15 cellular contexts compared by ENCODE assay signal in genomic region chr18:24022141-24022540, GRCh38. TPM values are rescaled to one million over a fixed set of nuclear protein-coding genes. Genes with fewer than 3 reads are reported as not detected.
A peak's percentile ranks its signal among the peaks of the same experiment; 100 is the strongest.
DNase-seq lines count a peak whose midpoint lies in the region; ATAC-seq and TF ChIP-seq lines count a peak whose summit lies in the region.
"Had no signal": no experiment of that assay in that cellular context is flagged by ENCODE, and none has a peak within 500 bp of the region (broad histone marks: within the 10 kb centered on the region; RNA-seq: fewer than 3 reads in every experiment).

No MANE protein-coding gene starts in this region.

- peaks cover 10% of the 10 kb centered on the region for H3K4me1 ChIP-seq in A673 (ENCODE audit: insufficient read depth, low read length, poor library complexity, severe bottlenecking)
- H3K4me1 ChIP-seq: pancreas had no signal

- H3K9me3 ChIP-seq in A673 (ENCODE audit: low read depth, low read length, poor library complexity, severe bottlenecking), result no peaks in the 10 kb centered on the region
- H3K9me3 ChIP-seq: gastroesophageal sphincter, left lung, pancreas, SJSA1, upper lobe of left lung had no signal

- intact Hi-C loops in A673 (cut with micrococcal nuclease; ENCODE audit: unreplicated experiment), result no loop called here

- CTCF ChIA-PET in A673 (lab: Charles Lee), result no interaction called here

- H3K27ac ChIP-seq in A673 (ENCODE audit: low read depth, low read length, poor library complexity, severe bottlenecking), result no peak overlapping the region
- H3K27ac ChIP-seq: gastroesophageal sphincter, pancreas, SJSA1, upper lobe of left lung had no signal

- TF ChIP-seq CTCF in A673 (conservative IDR thresholded peaks at IDR 0.05; ENCODE audit: low read depth, low read length), result no peak
- no peak for TF ChIP-seq CTCF in fibroblast of pulmonary artery (IDR thresholded peaks at IDR 0.05; ENCODE audit: low read length, missing control alignments)

- no peaks in the 10 kb centered on the region for H3K36me3 ChIP-seq in A673 (ENCODE audit: insufficient read depth, low read length, poor library complexity, severe bottlenecking)
- H3K36me3 ChIP-seq: left lung, pancreas, upper lobe of left lung had no signal

- DNase-seq in A673 (ENCODE audit: low spot score) (peak; percentile 23), EL (peak; percentile 51), fibroblast of pulmonary artery (ENCODE audit: low read depth) (peak; percentile 39), NCI-H1092 (lab: John Stamatoyannopoulos, UW) (no peak), NCI-H1105 treated with DMSO at 0.1 percent for 48 hours (lab: John Stamatoyannopoulos, UW) (no peak)
- DNase-seq in activated CD8-positive, alpha-beta memory T cell treated with anti-CD3 and anti-CD28 coated beads, Interleukin-2, amount 50 U/mL, for 4 hours, result no peak
- DNase-seq: left lung, NCI-H2227 treated with DMSO at 0.1 percent for 48 hours, pancreas, upper lobe of left lung had no signal

- H3K4me3 ChIP-seq in A673 (ENCODE audit: low read depth, low read length, poor library complexity, severe bottlenecking), result no peak overlapping the region
- no peak overlapping the region for H3K4me3 ChIP-seq in fibroblast of pulmonary artery (replicated peaks; ENCODE audit: low read depth, low read length)
- H3K4me3 ChIP-seq: gastroesophageal sphincter, left lung, pancreas, SJSA1, upper lobe of left lung had no signal

- ATAC-seq in SK-N-SH treated with all-trans-retinoic acid at 6 μM for 48 hours (peak; percentile 53), HG03457 (IDR thresholded peaks at IDR 0.05; ENCODE audit: unreplicated experiment) (no peak)
- ATAC-seq: gastroesophageal sphincter, HepG2, left lung had no signal

- no peaks in the 10 kb centered on the region for H3K27me3 ChIP-seq in A673 (replicated peaks; ENCODE audit: insufficient read depth, low read depth, low read length, poor library complexity)
- H3K27me3 ChIP-seq: gastroesophageal sphincter, pancreas, SJSA1, upper lobe of left lung had no signal

- BruUV-seq in A673 (replicated peaks; lab: Mats Ljungman, UMichigan), result no TSS peak

- POLR2A ChIA-PET in A673 (lab: Charles Lee; ENCODE audit: low non-redundant PET), result no interaction called here

TF ChIP-seq in SK-N-SH treated with all-trans-retinoic acid at 6 μM for 48 hours, 23 proteins besides CTCF, POLR2A, EP300 and RAD21:
- TF ChIP-seq PPARA (CRISPR knock-in tag; IDR thresholded peaks at IDR 0.05; ENCODE audit: borderline replicate concordance) (no peak), ZC3H10 (CRISPR knock-in tag; IDR thresholded peaks at IDR 0.05) (no peak), CREB5 (CRISPR knock-in tag; IDR thresholded peaks at IDR 0.05; ENCODE audit: low read depth) (no peak)

RNA-seq across cellular contexts. Expression of gene TTC39C, which starts 7.6 kb away (rescaled TPM):
- total RNA-seq in A673 (2021), result 20.7 and 24.0 TPM in 2 replicates

Comparison
In these comparisons a context has a peak if more than half of its experiments do, and no peak if none do; other contexts are left out.
1. DNase-seq: peak in A673 (single experiment), EL (single experiment) and fibroblast of pulmonary artery (single experiment); none in NCI-H1092 (single experiment), activated CD8-positive, alpha-beta memory T cell treated with anti-CD3 and anti-CD28 coated beads, Interleukin-2, amount 50 U/mL, for 4 hours (single experiment) and NCI-H1105 treated with DMSO at 0.1 percent for 48 hours (single experiment).